Comparison of ENCODE assay signal across 10 cellular contexts in genomic region chr6:26577720-26578072, GRCh38. TPM values are rescaled to one million over a fixed set of nuclear protein-coding genes. Genes with fewer than 3 reads are reported as not detected.
DNase-seq lines count a peak whose midpoint lies in the region; ATAC-seq lines count a peak whose summit lies in the region.
"Had no signal": no experiment of that assay in that cellular context is flagged by ENCODE, and none has a peak within 500 bp of the region (broad histone marks: within the 10 kb centered on the region; RNA-seq: fewer than 3 reads in every experiment).

No MANE protein-coding gene starts in this region.

- H3K4me3 ChIP-seq in iPS-18c (ENCODE audit: insufficient read depth, low read depth, low read length) (peak overlapping the region; percentile 55), subcutaneous abdominal adipose tissue (ENCODE audit: low read depth in 1 of 5, low read length in 5 of 5) (peak overlapping the region; percentile 19 to 68 (median 46)), SJCRH30 (no peak overlapping the region)
- H3K4me3 ChIP-seq: adrenal gland had no signal

- H3K27ac ChIP-seq in subcutaneous abdominal adipose tissue (ENCODE audit: low read depth, low read length) = no peak overlapping the region
- H3K27ac ChIP-seq in SJCRH30 = no peak overlapping the region
- H3K27ac ChIP-seq: adrenal gland, RWPE1 had no signal

- H3K4me3 Mint-ChIP-seq in activated naive CD4-positive, alpha-beta T cell treated with anti-CD3 and anti-CD28 coated beads, Interleukin-2, amount 50 U/mL, for 24 hours = peak overlapping the region; percentile 81
- H3K4me3 Mint-ChIP-seq in activated naive CD8-positive, alpha-beta T cell treated with anti-CD3 and anti-CD28 coated beads for 36 hours = peak overlapping the region; percentile 80

- peaks cover 22% of the 10 kb centered on the region for H3K4me1 Mint-ChIP-seq in activated naive CD4-positive, alpha-beta T cell treated with anti-CD3 and anti-CD28 coated beads, Interleukin-2, amount 50 U/mL, for 24 hours
- H3K4me1 Mint-ChIP-seq in activated naive CD8-positive, alpha-beta T cell treated with anti-CD3 and anti-CD28 coated beads for 36 hours = peaks cover 30% of the 10 kb centered on the region

- ATAC-seq in HG02973 (IDR thresholded peaks at IDR 0.05; ENCODE audit: unreplicated experiment) = no peak

- no peaks in the 10 kb centered on the region for H3K36me3 Mint-ChIP-seq in activated naive CD4-positive, alpha-beta T cell treated with anti-CD3 and anti-CD28 coated beads, Interleukin-2, amount 50 U/mL, for 24 hours
- H3K36me3 Mint-ChIP-seq in activated naive CD8-positive, alpha-beta T cell treated with anti-CD3 and anti-CD28 coated beads for 36 hours = peaks cover 6% of the 10 kb centered on the region

- no peak overlapping the region for H3K9ac ChIP-seq in subcutaneous abdominal adipose tissue (ENCODE audit: low read length in 5 of 5)

- no peaks in the 10 kb centered on the region for H3K36me3 ChIP-seq in subcutaneous abdominal adipose tissue (ENCODE audit: control insufficient read depth in 5 of 5, insufficient read depth in 5 of 5, low read length in 5 of 5)
- no peaks in the 10 kb centered on the region for H3K36me3 ChIP-seq in SJCRH30
- H3K36me3 ChIP-seq: adrenal gland had no signal

- peaks cover 3% of the 10 kb centered on the region for H3K9me3 ChIP-seq in iPS-18c (ENCODE audit: control insufficient read depth, insufficient read depth, low read length)
- H3K9me3 ChIP-seq in subcutaneous abdominal adipose tissue (ENCODE audit: control insufficient read depth in 5 of 5, low read length in 5 of 5) = peaks cover 0 to 8% (median 6%) of the 10 kb centered on the region in 5 donors
- H3K9me3 ChIP-seq in SJCRH30 (replicated peaks) = no peaks in the 10 kb centered on the region
- H3K9me3 ChIP-seq: adrenal gland had no signal

- H3K27me3 ChIP-seq in subcutaneous abdominal adipose tissue (ENCODE audit: control insufficient read depth in 5 of 5, insufficient read depth in 4 of 5, low read length in 5 of 5) (no peaks in the 10 kb centered on the region), SJCRH30 (no peaks in the 10 kb centered on the region)

- H3K4me1 ChIP-seq in subcutaneous abdominal adipose tissue (ENCODE audit: control insufficient read depth in 5 of 5, insufficient read depth in 5 of 5, low read length in 5 of 5) (peaks cover 0 to 15% (median 13%) of the 10 kb centered on the region in 5 donors), SJCRH30 (no peaks in the 10 kb centered on the region)
- H3K4me1 ChIP-seq: adrenal gland had no signal

- no peaks in the 10 kb centered on the region for H3K9me3 Mint-ChIP-seq in activated naive CD4-positive, alpha-beta T cell treated with anti-CD3 and anti-CD28 coated beads, Interleukin-2, amount 50 U/mL, for 24 hours
- peaks cover 19% of the 10 kb centered on the region for H3K9me3 Mint-ChIP-seq in activated naive CD8-positive, alpha-beta T cell treated with anti-CD3 and anti-CD28 coated beads for 36 hours

- H3K27ac Mint-ChIP-seq in activated naive CD4-positive, alpha-beta T cell treated with anti-CD3 and anti-CD28 coated beads, Interleukin-2, amount 50 U/mL, for 24 hours = no peak overlapping the region
- peak overlapping the region; percentile 96 for H3K27ac Mint-ChIP-seq in activated naive CD8-positive, alpha-beta T cell treated with anti-CD3 and anti-CD28 coated beads for 36 hours

- no peak for DNase-seq in activated naive CD4-positive, alpha-beta T cell (lab: John Stamatoyannopoulos, UW)
- no peak for DNase-seq in activated naive CD8-positive, alpha-beta T cell treated with anti-CD3 and anti-CD28 coated beads for 36 hours
- DNase-seq in OCI-M2 (lab: John Stamatoyannopoulos, UW; ENCODE audit: unreplicated experiment) (no peak), SJCRH30 (no peak)

- no peaks in the 10 kb centered on the region for H3K27me3 Mint-ChIP-seq in activated naive CD4-positive, alpha-beta T cell treated with anti-CD3 and anti-CD28 coated beads, Interleukin-2, amount 50 U/mL, for 24 hours
- peaks cover 14% of the 10 kb centered on the region for H3K27me3 Mint-ChIP-seq in activated naive CD8-positive, alpha-beta T cell treated with anti-CD3 and anti-CD28 coated beads for 36 hours

RNA-seq across cellular contexts. Expression of gene ABT1, which starts 19.1 kb away (rescaled TPM):
- total RNA-seq in activated naive CD8-positive, alpha-beta T cell treated with anti-CD3 and anti-CD28 coated beads for 36 hours = 10 to 100 TPM; 44.5 to 45.8 TPM
- total RNA-seq in SJCRH30 (2014; rRNA removed; shearing (Covaris generic)) = 26.6 and 30.7 TPM in 2 replicates

RNA-seq across cellular contexts. Expression of gene HMGN4, which starts 39.5 kb away (rescaled TPM):
- 10 to 100 TPM; 89.2 to 90.1 TPM for total RNA-seq in activated naive CD8-positive, alpha-beta T cell treated with anti-CD3 and anti-CD28 coated beads for 36 hours
- 52.2 and 53.8 TPM in 2 replicates for total RNA-seq in SJCRH30 (2014; rRNA removed; shearing (Covaris generic))
